In the genomic region with DNA sequence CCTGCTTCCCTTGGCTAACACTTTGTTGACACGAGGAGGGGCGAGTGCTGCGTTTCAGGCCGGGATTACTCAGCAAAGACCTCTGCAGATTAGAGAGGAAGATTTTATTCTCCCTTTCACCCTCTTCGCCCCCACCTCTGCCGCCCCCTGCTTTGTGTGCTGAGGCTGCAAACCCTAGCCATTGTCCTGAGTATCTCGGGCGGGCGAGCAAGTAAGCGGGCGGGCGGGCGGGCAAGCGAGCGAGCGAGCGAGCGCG, we compare ENCODE assay signal across 16 cellular contexts. TPM values are rescaled to one million over a fixed set of nuclear protein-coding genes. Genes with fewer than 3 reads are reported as not detected.
DNase-seq lines count a peak whose midpoint lies in the region; ATAC-seq and TF ChIP-seq lines count a peak whose summit lies in the region.
"Had no signal": no experiment of that assay in that cellular context is flagged by ENCODE, and none has a peak within 500 bp of the region (broad histone marks: within the 10 kb centered on the region; RNA-seq: fewer than 3 reads in every experiment).

No MANE protein-coding gene starts in this region.

- H3K18ac ChIP-seq in mesenchymal stem cell (ENCODE audit: low read depth in 1 of 2, low read length in 2 of 2) = peak overlapping the region; percentile 25 to 69

- peaks cover 13% of the 10 kb centered on the region for H3F3A ChIP-seq in SK-N-SH (replicated peaks; ENCODE audit: insufficient read depth)

- H2AFZ ChIP-seq in SK-N-SH (ENCODE audit: low read depth) = peak overlapping the region; percentile 49; the same call in 1 of the 2 replicates
- H2AFZ ChIP-seq in mesenchymal stem cell (ENCODE audit: low read depth, low read length) = peak overlapping the region; percentile 2

- no peak for TF ChIP-seq RAD21 in SK-N-SH (IDR thresholded peaks at IDR 0.05; ENCODE audit: low read length)

- no peak for ATAC-seq in SK-N-SH treated with all-trans-retinoic acid at 6 μM for 48 hours
- ATAC-seq: PC-3 had no signal

- peaks cover 87% of the 10 kb centered on the region for H3K27me3 Mint-ChIP-seq in chondrocyte (ENCODE audit: low read depth)
- H3K27me3 Mint-ChIP-seq in CD8-positive, alpha-beta memory T cell = peaks cover 48 to 67% of the 10 kb centered on the region in 2 donors
- peaks cover 73% of the 10 kb centered on the region for H3K27me3 Mint-ChIP-seq in T-helper 2 cell treated with Interferon-gamma antibody and Interleukin-4, amounts not matched to agents 5 μg/mL and 100 μg/mL, for 36 hours (ENCODE audit: low read depth)

- POLR2A ChIA-PET in SK-N-SH (lab: Yijun Ruan, JAX) = interaction anchor here (1.1 to 15.0 kb wide), 9 partner anchors 70 to 1269 kb away, joined by 4 to 437 read pairs (median 7); no protein-coding TSS in a partner anchor
- POLR2A ChIA-PET in CD8-positive, alpha-beta memory T cell (lab: Charles Lee) = no interaction called here

- peak overlapping the region in 1 of 2 experiments; percentile 77 for H3K4ac ChIP-seq in mesenchymal stem cell (ENCODE audit: low read depth in 1 of 2, low read length in 2 of 2)

- H3K36me3 ChIP-seq in SK-N-SH (replicated peaks in 1 of 2; ENCODE audit: control insufficient read depth in 1 of 2, insufficient read depth in 2 of 2, low read length in 1 of 2) (peaks cover 12 to 61% of the 10 kb centered on the region in 2 experiments), mesenchymal stem cell (ENCODE audit: control insufficient read depth in 1 of 2, insufficient read depth in 2 of 2, low read depth in 1 of 2, low read length in 2 of 2) (no peaks in the 10 kb centered on the region), stomach smooth muscle (ENCODE audit: control insufficient read depth in 2 of 2, insufficient read depth in 2 of 2, low read length in 2 of 2) (peaks cover 9 to 17% of the 10 kb centered on the region in 2 donors)
- no peaks in the 10 kb centered on the region for H3K36me3 ChIP-seq in CD8-positive, alpha-beta memory T cell (ENCODE audit: insufficient read depth, low read length)

- H3K36me3 Mint-ChIP-seq in chondrocyte (ENCODE audit: low read depth) = peaks cover 2% of the 10 kb centered on the region
- no peaks in the 10 kb centered on the region for H3K36me3 Mint-ChIP-seq in CD8-positive, alpha-beta memory T cell
- no peaks in the 10 kb centered on the region for H3K36me3 Mint-ChIP-seq in T-helper 2 cell treated with Interferon-gamma antibody and Interleukin-4, amounts not matched to agents 5 μg/mL and 100 μg/mL, for 36 hours (ENCODE audit: low read depth)

- H3K4me3 ChIP-seq in SK-N-SH (ENCODE audit: low read depth in 2 of 2, low read length in 1 of 2) (peak overlapping the region; percentile 83 to 86), mesenchymal stem cell (ENCODE audit: insufficient read depth in 1 of 2, low read depth in 1 of 2, low read length in 2 of 2) (no peak overlapping the region), stomach smooth muscle (ENCODE audit: low read length in 2 of 2) (peak overlapping the region; percentile 91 to 99)
- no peak overlapping the region for H3K4me3 ChIP-seq in CD8-positive, alpha-beta memory T cell (ENCODE audit: low read length)

- H2BK120ac ChIP-seq in mesenchymal stem cell (ENCODE audit: low read depth, low read length) = peak overlapping the region; percentile 37

- H3K4me2 ChIP-seq in SK-N-SH (peak overlapping the region; percentile 85), mesenchymal stem cell (ENCODE audit: low read length, poor library complexity, severe bottlenecking) (no peak overlapping the region)

- H3K79me2 ChIP-seq in SK-N-SH (ENCODE audit: insufficient read depth) = peaks cover 95% of the 10 kb centered on the region

- H3K9me2 ChIP-seq in SK-N-SH = no peaks in the 10 kb centered on the region

- no peak overlapping the region for H2BK5ac ChIP-seq in mesenchymal stem cell (ENCODE audit: low read depth, low read length, poor library complexity, severe bottlenecking)

- TF ChIP-seq CTCF in SK-N-SH (IDR thresholded peaks at IDR 0.05) (no peak), chondrocyte (IDR thresholded peaks at IDR 0.05) (no peak)

- 3% methylated on average over 11 of the region's 19 CpGs for WGBS in SK-N-SH (ENCODE audit: low lambda C conversion rate)
- WGBS in mesenchymal stem cell = 2% methylated on average over 19 of the region's 19 CpGs

- peak overlapping the region; percentile 45 for H3K4me3 Mint-ChIP-seq in chondrocyte (ENCODE audit: unreplicated experiment)
- no peak overlapping the region for H3K4me3 Mint-ChIP-seq in CD8-positive, alpha-beta memory T cell
- H3K4me3 Mint-ChIP-seq in T-helper 2 cell treated with Interferon-gamma antibody and Interleukin-4, amounts not matched to agents 5 μg/mL and 100 μg/mL, for 36 hours = no peak overlapping the region
- H3K4me3 Mint-ChIP-seq: memory B cell had no signal

- H3K9ac ChIP-seq in SK-N-SH (peak overlapping the region; percentile 77; the same call in 1 of the 2 replicates), mesenchymal stem cell (ENCODE audit: low read length) (no peak overlapping the region), stomach smooth muscle (ENCODE audit: low read length in 2 of 2) (peak overlapping the region; percentile 84 to 86)

- peak overlapping the region; percentile 72 for H4K8ac ChIP-seq in mesenchymal stem cell (ENCODE audit: low read length)

- H3K27ac ChIP-seq in SK-N-SH (ENCODE audit: low read depth in 2 of 2, low read length in 1 of 2) (peak overlapping the region; percentile 88 to 100), mesenchymal stem cell (ENCODE audit: low read length, poor library complexity, severe bottlenecking) (no peak overlapping the region), stomach smooth muscle (ENCODE audit: low read length) (peak overlapping the region; percentile 96)
- no peak overlapping the region for H3K27ac ChIP-seq in CD8-positive, alpha-beta memory T cell (ENCODE audit: low read depth, low read length)

- H3K9me3 Mint-ChIP-seq in chondrocyte (ENCODE audit: low read depth) = no peaks in the 10 kb centered on the region
- peaks cover 0 to 26% (median 13%) of the 10 kb centered on the region in 5 donors for H3K9me3 Mint-ChIP-seq in CD8-positive, alpha-beta memory T cell
- H3K9me3 Mint-ChIP-seq in T-helper 2 cell treated with Interferon-gamma antibody and Interleukin-4, amounts not matched to agents 5 μg/mL and 100 μg/mL, for 36 hours = no peaks in the 10 kb centered on the region
- H3K9me3 Mint-ChIP-seq: memory B cell had no signal

- no peak overlapping the region for H3K27ac Mint-ChIP-seq in chondrocyte (ENCODE audit: unreplicated experiment)
- no peak overlapping the region for H3K27ac Mint-ChIP-seq in CD8-positive, alpha-beta memory T cell
- H3K27ac Mint-ChIP-seq in T-helper 2 cell treated with Interferon-gamma antibody and Interleukin-4, amounts not matched to agents 5 μg/mL and 100 μg/mL, for 36 hours = no peak overlapping the region
- H3K27ac Mint-ChIP-seq: memory B cell had no signal

- no peak overlapping the region for H3K14ac ChIP-seq in mesenchymal stem cell (ENCODE audit: low read length in 2 of 2)

- H3K79me1 ChIP-seq in mesenchymal stem cell (replicated peaks; ENCODE audit: low read length, poor library complexity, severe bottlenecking) = no peaks in the 10 kb centered on the region

- CTCF ChIA-PET in SK-N-SH (lab: Yijun Ruan, JAX) = interaction anchor here (1.2 to 1.5 kb wide), 3 partner anchors 9 to 81 kb away, joined by 3 read pairs; no protein-coding TSS in a partner anchor
- CTCF ChIA-PET in CD8-positive, alpha-beta memory T cell (lab: Charles Lee) = no interaction called here

- no peaks in the 10 kb centered on the region for H3K27me3 ChIP-seq in SK-N-SH (ENCODE audit: insufficient read depth)
- H3K27me3 ChIP-seq in mesenchymal stem cell (ENCODE audit: control insufficient read depth in 1 of 2, insufficient read depth in 1 of 2, low read length in 2 of 2) = peaks cover 80 to 90% of the 10 kb centered on the region in 2 experiments
- H3K27me3 ChIP-seq in stomach smooth muscle (ENCODE audit: control insufficient read depth in 1 of 2, insufficient read depth in 2 of 2, low read length in 2 of 2) = no peaks in the 10 kb centered on the region
- peaks cover 7% of the 10 kb centered on the region for H3K27me3 ChIP-seq in CD8-positive, alpha-beta memory T cell (ENCODE audit: insufficient read depth, low read length, poor library complexity, severe bottlenecking)

- H3K4me1 ChIP-seq in SK-N-SH (ENCODE audit: control insufficient read depth in 1 of 2, insufficient read depth in 2 of 2, low read depth in 1 of 2, low read length in 1 of 2) = peaks cover 9 to 17% of the 10 kb centered on the region in 2 experiments; a peak in 3 of 4 replicates
- H3K4me1 ChIP-seq in mesenchymal stem cell (ENCODE audit: control insufficient read depth, insufficient read depth, low read depth, low read length) = peaks cover 15% of the 10 kb centered on the region
- peaks cover 45% of the 10 kb centered on the region for H3K4me1 ChIP-seq in stomach smooth muscle (ENCODE audit: control insufficient read depth, insufficient read depth, low read length)
- H3K4me1 ChIP-seq in CD8-positive, alpha-beta memory T cell (ENCODE audit: insufficient read depth, low read length) = no peaks in the 10 kb centered on the region

- H2AK5ac ChIP-seq in mesenchymal stem cell (ENCODE audit: low read length, severe bottlenecking) = no peak overlapping the region

- H2BK15ac ChIP-seq in mesenchymal stem cell (ENCODE audit: low read depth, poor library complexity, severe bottlenecking) = no peak overlapping the region

- peak overlapping the region in 1 of 2 experiments; percentile 18 for H2BK12ac ChIP-seq in mesenchymal stem cell (ENCODE audit: low read length in 2 of 2)

- H3K9me3 ChIP-seq in SK-N-SH = no peaks in the 10 kb centered on the region
- no peaks in the 10 kb centered on the region for H3K9me3 ChIP-seq in mesenchymal stem cell (ENCODE audit: control insufficient read depth, low read length)
- no peaks in the 10 kb centered on the region for H3K9me3 ChIP-seq in stomach smooth muscle (ENCODE audit: control insufficient read depth in 2 of 2, low read length in 2 of 2)
- no peaks in the 10 kb centered on the region for H3K9me3 ChIP-seq in CD8-positive, alpha-beta memory T cell (ENCODE audit: low read length)

- H3K23ac ChIP-seq in mesenchymal stem cell (ENCODE audit: low read length in 2 of 2) = no peak overlapping the region

- peak overlapping the region; percentile 2 for H4K91ac ChIP-seq in mesenchymal stem cell (ENCODE audit: low read length)

- TF ChIP-seq EP300 in SK-N-SH (IDR thresholded peaks at IDR 0.05; ENCODE audit: borderline replicate concordance in 1 of 2, low read depth in 1 of 2, low read length in 1 of 2) = no peak

- H3K4me1 Mint-ChIP-seq in chondrocyte (ENCODE audit: low read depth) = peaks cover 10% of the 10 kb centered on the region
- H3K4me1 Mint-ChIP-seq in CD8-positive, alpha-beta memory T cell = no peaks in the 10 kb centered on the region
- no peaks in the 10 kb centered on the region for H3K4me1 Mint-ChIP-seq in T-helper 2 cell treated with Interferon-gamma antibody and Interleukin-4, amounts not matched to agents 5 μg/mL and 100 μg/mL, for 36 hours (ENCODE audit: low read depth)
- H3K4me1 Mint-ChIP-seq: memory B cell had no signal

- H4K20me1 ChIP-seq in SK-N-SH (ENCODE audit: insufficient read depth) = no peaks in the 10 kb centered on the region

- DNase-seq in SK-N-SH = no peak
- no peak for DNase-seq in chondrocyte (ENCODE audit: low spot score)
- no peak for DNase-seq in mesenchymal stem cell
- DNase-seq in CD8-positive, alpha-beta memory T cell = no peak
- DNase-seq in activated gamma-delta T cell treated with Interleukin-2 at 50 U/mL for 16 hours = no peak
- DNase-seq in T-helper 2 cell treated with Interferon-gamma antibody and Interleukin-4, amounts not matched to agents 5 μg/mL and 100 μg/mL, for 36 hours (ENCODE audit: low spot score) = no peak
- DNase-seq: activated effector memory CD4-positive, alpha-beta T cell treated with Interleukin-2 at 50 U/mL for 16 hours; GDM1; NCI-H1436 treated with DMSO at 0.1 percent for 48 hours; PC-3; substantia nigra had no signal

RNA-seq across cellular contexts. Expression of a gene that starts 6.0 kb away (rescaled TPM):
- 15.2 and 15.5 TPM in 2 replicates for polyA plus RNA-seq in SK-N-SH (2012; rRNA removed)
- 14.6 and 20.2 TPM in 2 replicates for polyA plus RNA-seq in SK-N-SH (2012; cell fraction: cytosol; rRNA removed)
- 22.3 and 38.7 TPM in 2 replicates for polyA plus RNA-seq in SK-N-SH (2012; cell fraction: nucleus; rRNA removed)
- not detected in 3 replicates for total RNA-seq in chondrocyte
- 5.6 TPM for polyA plus RNA-seq in mesenchymal stem cell (2013, experiment 1 of 2)
- 5.6 TPM for polyA plus RNA-seq in mesenchymal stem cell (2013, experiment 2 of 2)
- total RNA-seq in CD8-positive, alpha-beta memory T cell = not detected
- not detected for polyA plus RNA-seq in CD8-positive, alpha-beta memory T cell
- total RNA-seq: activated CD8-positive, alpha-beta memory T cell treated with anti-CD3 and anti-CD28 coated beads for 36 hours; dermis microvascular lymphatic vessel endothelial cell had no signal

Comparison
In these comparisons a context has a peak if more than half of its experiments do, and no peak if none do; other contexts are left out.
1. H3K27ac ChIP-seq: peak in SK-N-SH (2 of 2) and stomach smooth muscle (single experiment); none in mesenchymal stem cell (single experiment) and CD8-positive, alpha-beta memory T cell (single experiment).
2. H3K4me3 ChIP-seq: peak in SK-N-SH (2 of 2) and stomach smooth muscle (2 of 2); none in mesenchymal stem cell (0 of 2) and CD8-positive, alpha-beta memory T cell (single experiment).